In genomic region chr3:189137416-189137815, GRCh38 we compare ENCODE assay signal across 23 cellular contexts. TPM values are rescaled to one million over a fixed set of nuclear protein-coding genes. Genes with fewer than 3 reads are reported as not detected.
"Had no signal": no experiment of that assay in that cellular context is flagged by ENCODE, and none has a peak within 500 bp of the region (broad histone marks: within the 10 kb centered on the region; RNA-seq: fewer than 3 reads in every experiment).

No MANE protein-coding gene starts in this region.

- H3K4me1 ChIP-seq: lower lobe of right lung, pancreas had no signal

- H3K27me3 ChIP-seq: dorsolateral prefrontal cortex, pancreas, uterus had no signal

- H3K27ac ChIP-seq: coronary artery, dorsolateral prefrontal cortex, lower lobe of right lung, pancreas, thoracic aorta, uterus had no signal

- DNase-seq: activated CD4-positive, alpha-beta memory T cell treated with anti-CD3 and anti-CD28 coated beads, Interleukin-2, amount 10 ng/mL, durations not matched to agents 7 days and 5 days; activated CD4-positive, alpha-beta T cell treated with anti-CD3 and anti-CD28 coated beads for 1 hour; activated CD4-positive, alpha-beta T cell treated with anti-CD3 and anti-CD28 coated beads, Interleukin-2, amount 10 ng/mL, durations not matched to agents 7 days and 5 days; activated CD8-positive, alpha-beta memory T cell treated with anti-CD3 and anti-CD28 coated beads, Interleukin-2, amount 50 U/mL, for 48 hours; activated gamma-delta T cell; activated naive CD4-positive, alpha-beta T cell treated with anti-CD3 and anti-CD28 coated beads, Interleukin-2, amount 10 ng/mL, durations not matched to agents 7 days and 5 days; activated naive CD8-positive, alpha-beta T cell treated with anti-CD3 and anti-CD28 coated beads, Interleukin-2, amount 10 ng/mL, durations not matched to agents 7 days and 5 days; activated T-cell treated with anti-CD3 and anti-CD28 coated beads, Interleukin-2, amount 50 U/mL, for 24 hours; dorsolateral prefrontal cortex; effector memory CD4-positive, alpha-beta T cell; hypothalamus; kidney glomerular epithelial cell; lower lobe of right lung; pancreas; right cardiac atrium; stimulated activated CD4-positive, alpha-beta T cell treated with anti-CD3 and anti-CD28 coated beads, Interleukin-12 subunit alpha, Interleukin-12 subunit beta, amount 100 ng/mL, for 4 hours; stimulated activated CD4-positive, alpha-beta T cell treated with anti-CD3 and anti-CD28 coated beads, Interleukin-4, amount 100 ng/mL, for 1 hour; T-helper 17 cell; uterus had no signal

- H3K4me3 ChIP-seq: coronary artery, dorsolateral prefrontal cortex, lower lobe of right lung, pancreas, thoracic aorta, uterus had no signal

- ATAC-seq: left lobe of liver, lower lobe of right lung, pancreas, right cardiac atrium, T-helper 17 cell had no signal

- H3K9me3 ChIP-seq: lower lobe of right lung, pancreas, thoracic aorta, uterus had no signal

- H3K36me3 ChIP-seq: lower lobe of right lung, pancreas, thoracic aorta, uterus had no signal

RNA-seq across cellular contexts. Expression of gene TPRG1, which starts 34.4 kb away (rescaled TPM):
- total RNA-seq: epithelial cell of proximal tubule had no signal
